1 cellular context compared by ENCODE assay signal in the genomic region with DNA sequence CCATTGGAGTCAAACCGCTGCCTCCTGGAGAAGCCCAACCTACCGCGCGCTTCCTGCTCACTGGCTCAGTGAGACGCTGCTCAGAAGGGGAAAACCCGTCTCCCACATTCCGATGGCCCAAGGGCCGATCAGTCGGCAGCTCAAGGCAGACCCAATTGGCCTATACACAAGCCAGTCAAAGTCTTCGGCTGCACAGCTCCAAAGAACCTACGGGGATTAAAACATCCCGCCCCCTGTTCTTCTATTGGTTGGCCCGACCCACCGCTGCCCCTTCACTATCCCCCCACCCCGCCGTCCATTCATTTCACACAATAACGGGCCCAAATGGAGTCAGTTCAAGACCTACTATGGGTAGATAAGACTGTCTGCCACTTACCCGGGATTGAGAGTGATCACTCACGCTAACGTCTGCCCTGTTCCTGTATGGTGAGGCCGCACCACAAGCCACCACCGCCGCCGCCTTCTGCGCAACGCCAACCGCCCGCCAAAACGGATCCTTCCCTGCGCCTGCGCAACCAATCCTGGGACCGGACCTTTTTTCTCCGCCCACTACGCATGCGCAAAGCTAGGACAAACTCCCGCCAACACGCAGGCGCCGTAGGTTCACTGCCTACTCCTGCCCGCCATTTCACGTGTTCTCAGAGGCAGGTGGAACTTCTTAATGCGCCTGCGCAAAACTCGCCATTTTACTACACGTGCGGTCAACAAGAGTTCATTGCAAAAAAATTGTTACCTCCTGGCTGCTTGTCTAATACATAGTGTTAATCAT.
TF ChIP-seq lines count a peak whose summit lies in the region.

A gene (minus strand): TSS at position 491 of the 769 bp plus-strand sequence. CDS start 22,472 bp downstream, outside the sequence.

TF ChIP-seq in K562, 482 proteins besides CTCF, POLR2A, EP300 and RAD21 (continued from another document and continues in another):
- TF ChIP-seq, protein P1, sequence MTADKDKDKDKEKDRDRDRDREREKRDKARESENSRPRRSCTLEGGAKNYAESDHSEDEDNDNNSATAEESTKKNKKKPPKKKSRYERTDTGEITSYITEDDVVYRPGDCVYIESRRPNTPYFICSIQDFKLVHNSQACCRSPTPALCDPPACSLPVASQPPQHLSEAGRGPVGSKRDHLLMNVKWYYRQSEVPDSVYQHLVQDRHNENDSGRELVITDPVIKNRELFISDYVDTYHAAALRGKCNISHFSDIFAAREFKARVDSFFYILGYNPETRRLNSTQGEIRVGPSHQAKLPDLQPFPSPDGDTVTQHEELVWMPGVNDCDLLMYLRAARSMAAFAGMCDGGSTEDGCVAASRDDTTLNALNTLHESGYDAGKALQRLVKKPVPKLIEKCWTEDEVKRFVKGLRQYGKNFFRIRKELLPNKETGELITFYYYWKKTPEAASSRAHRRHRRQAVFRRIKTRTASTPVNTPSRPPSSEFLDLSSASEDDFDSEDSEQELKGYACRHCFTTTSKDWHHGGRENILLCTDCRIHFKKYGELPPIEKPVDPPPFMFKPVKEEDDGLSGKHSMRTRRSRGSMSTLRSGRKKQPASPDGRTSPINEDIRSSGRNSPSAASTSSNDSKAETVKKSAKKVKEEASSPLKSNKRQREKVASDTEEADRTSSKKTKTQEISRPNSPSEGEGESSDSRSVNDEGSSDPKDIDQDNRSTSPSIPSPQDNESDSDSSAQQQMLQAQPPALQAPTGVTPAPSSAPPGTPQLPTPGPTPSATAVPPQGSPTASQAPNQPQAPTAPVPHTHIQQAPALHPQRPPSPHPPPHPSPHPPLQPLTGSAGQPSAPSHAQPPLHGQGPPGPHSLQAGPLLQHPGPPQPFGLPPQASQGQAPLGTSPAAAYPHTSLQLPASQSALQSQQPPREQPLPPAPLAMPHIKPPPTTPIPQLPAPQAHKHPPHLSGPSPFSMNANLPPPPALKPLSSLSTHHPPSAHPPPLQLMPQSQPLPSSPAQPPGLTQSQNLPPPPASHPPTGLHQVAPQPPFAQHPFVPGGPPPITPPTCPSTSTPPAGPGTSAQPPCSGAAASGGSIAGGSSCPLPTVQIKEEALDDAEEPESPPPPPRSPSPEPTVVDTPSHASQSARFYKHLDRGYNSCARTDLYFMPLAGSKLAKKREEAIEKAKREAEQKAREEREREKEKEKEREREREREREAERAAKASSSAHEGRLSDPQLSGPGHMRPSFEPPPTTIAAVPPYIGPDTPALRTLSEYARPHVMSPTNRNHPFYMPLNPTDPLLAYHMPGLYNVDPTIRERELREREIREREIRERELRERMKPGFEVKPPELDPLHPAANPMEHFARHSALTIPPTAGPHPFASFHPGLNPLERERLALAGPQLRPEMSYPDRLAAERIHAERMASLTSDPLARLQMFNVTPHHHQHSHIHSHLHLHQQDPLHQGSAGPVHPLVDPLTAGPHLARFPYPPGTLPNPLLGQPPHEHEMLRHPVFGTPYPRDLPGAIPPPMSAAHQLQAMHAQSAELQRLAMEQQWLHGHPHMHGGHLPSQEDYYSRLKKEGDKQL (CRISPR knock-in tag; IDR thresholded peaks at IDR 0.05; ENCODE audit: borderline replicate concordance) = no peak
- TF ChIP-seq, protein P2, sequence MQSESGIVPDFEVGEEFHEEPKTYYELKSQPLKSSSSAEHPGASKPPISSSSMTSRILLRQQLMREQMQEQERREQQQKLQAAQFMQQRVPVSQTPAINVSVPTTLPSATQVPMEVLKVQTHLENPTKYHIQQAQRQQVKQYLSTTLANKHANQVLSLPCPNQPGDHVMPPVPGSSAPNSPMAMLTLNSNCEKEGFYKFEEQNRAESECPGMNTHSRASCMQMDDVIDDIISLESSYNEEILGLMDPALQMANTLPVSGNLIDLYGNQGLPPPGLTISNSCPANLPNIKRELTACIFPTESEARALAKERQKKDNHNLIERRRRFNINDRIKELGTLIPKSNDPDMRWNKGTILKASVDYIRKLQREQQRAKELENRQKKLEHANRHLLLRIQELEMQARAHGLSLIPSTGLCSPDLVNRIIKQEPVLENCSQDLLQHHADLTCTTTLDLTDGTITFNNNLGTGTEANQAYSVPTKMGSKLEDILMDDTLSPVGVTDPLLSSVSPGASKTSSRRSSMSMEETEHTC (IDR thresholded peaks at IDR 0.05) = no peak; the same call in 1 of the 2 replicates
- TF ChIP-seq TEAD1 (CRISPR knock-in tag; IDR thresholded peaks at IDR 0.05) = peak; percentile 85 to 98
- 0 out of 2 replicates have a peak, but pooled peaks have one; percentile 56 for TF ChIP-seq SMAD3 (CRISPR knock-in tag; conservative IDR thresholded peaks at IDR 0.05)
- no peak for TF ChIP-seq BMI1 (IDR thresholded peaks at IDR 0.05; ENCODE audit: low read length)
- no peak for TF ChIP-seq ZNF3 (CRISPR knock-in tag; IDR thresholded peaks at IDR 0.05)
- TF ChIP-seq ARID1B (IDR thresholded peaks at IDR 0.05) = peak; percentile 42; the same call in 1 of the 2 replicates
- no peak for TF ChIP-seq ZNF644 (tag; IDR thresholded peaks at IDR 0.05; ENCODE audit: low read depth)
- TF ChIP-seq MTA1 (IDR thresholded peaks at IDR 0.05; ENCODE audit: borderline replicate concordance) = no peak
- TF ChIP-seq NONO (IDR thresholded peaks at IDR 0.05; ENCODE audit: low read depth in 2 of 2, low read length in 1 of 2) = no peak
- TF ChIP-seq, protein P3, sequence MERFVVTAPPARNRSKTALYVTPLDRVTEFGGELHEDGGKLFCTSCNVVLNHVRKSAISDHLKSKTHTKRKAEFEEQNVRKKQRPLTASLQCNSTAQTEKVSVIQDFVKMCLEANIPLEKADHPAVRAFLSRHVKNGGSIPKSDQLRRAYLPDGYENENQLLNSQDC (CRISPR knock-in tag; IDR thresholded peaks at IDR 0.05) = peak; percentile 73; the same call in 1 of the 2 replicates
- no peak for TF ChIP-seq RBM14 (IDR thresholded peaks at IDR 0.05; ENCODE audit: borderline replicate concordance, insufficient read depth, low read depth, low read length)
- TF ChIP-seq ZNF707 (CRISPR knock-in tag; conservative IDR thresholded peaks at IDR 0.05) = no peak
- TF ChIP-seq, protein P4, sequence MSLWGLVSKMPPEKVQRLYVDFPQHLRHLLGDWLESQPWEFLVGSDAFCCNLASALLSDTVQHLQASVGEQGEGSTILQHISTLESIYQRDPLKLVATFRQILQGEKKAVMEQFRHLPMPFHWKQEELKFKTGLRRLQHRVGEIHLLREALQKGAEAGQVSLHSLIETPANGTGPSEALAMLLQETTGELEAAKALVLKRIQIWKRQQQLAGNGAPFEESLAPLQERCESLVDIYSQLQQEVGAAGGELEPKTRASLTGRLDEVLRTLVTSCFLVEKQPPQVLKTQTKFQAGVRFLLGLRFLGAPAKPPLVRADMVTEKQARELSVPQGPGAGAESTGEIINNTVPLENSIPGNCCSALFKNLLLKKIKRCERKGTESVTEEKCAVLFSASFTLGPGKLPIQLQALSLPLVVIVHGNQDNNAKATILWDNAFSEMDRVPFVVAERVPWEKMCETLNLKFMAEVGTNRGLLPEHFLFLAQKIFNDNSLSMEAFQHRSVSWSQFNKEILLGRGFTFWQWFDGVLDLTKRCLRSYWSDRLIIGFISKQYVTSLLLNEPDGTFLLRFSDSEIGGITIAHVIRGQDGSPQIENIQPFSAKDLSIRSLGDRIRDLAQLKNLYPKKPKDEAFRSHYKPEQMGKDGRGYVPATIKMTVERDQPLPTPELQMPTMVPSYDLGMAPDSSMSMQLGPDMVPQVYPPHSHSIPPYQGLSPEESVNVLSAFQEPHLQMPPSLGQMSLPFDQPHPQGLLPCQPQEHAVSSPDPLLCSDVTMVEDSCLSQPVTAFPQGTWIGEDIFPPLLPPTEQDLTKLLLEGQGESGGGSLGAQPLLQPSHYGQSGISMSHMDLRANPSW (CRISPR knock-in tag; IDR thresholded peaks at IDR 0.05) = no peak
- TF ChIP-seq RAD51 (IDR thresholded peaks at IDR 0.05; ENCODE audit: borderline replicate concordance, low read depth) = peak; percentile 35; the same call in 1 of the 2 replicates
- 0 out of 2 replicates have a peak, but pooled peaks have one; percentile 43 for TF ChIP-seq ZNF133 (CRISPR knock-in tag; IDR thresholded peaks at IDR 0.05)
- TF ChIP-seq TEAD2 (tag; IDR thresholded peaks at IDR 0.05) = peak; percentile 80; the same call in 1 of the 2 replicates
- no peak for TF ChIP-seq FOXJ2 (tag; IDR thresholded peaks at IDR 0.05)
- TF ChIP-seq CHD4 (IDR thresholded peaks at IDR 0.05; ENCODE audit: insufficient read depth, insufficient replicate concordance, low read depth, low read length, poor library complexity, severe bottlenecking) = no peak
- TF ChIP-seq ZFPM2 (CRISPR knock-in tag; IDR thresholded peaks at IDR 0.05) = no peak
- TF ChIP-seq PYGO2 (tag; IDR thresholded peaks at IDR 0.05) = no peak
- TF ChIP-seq, protein P5, sequence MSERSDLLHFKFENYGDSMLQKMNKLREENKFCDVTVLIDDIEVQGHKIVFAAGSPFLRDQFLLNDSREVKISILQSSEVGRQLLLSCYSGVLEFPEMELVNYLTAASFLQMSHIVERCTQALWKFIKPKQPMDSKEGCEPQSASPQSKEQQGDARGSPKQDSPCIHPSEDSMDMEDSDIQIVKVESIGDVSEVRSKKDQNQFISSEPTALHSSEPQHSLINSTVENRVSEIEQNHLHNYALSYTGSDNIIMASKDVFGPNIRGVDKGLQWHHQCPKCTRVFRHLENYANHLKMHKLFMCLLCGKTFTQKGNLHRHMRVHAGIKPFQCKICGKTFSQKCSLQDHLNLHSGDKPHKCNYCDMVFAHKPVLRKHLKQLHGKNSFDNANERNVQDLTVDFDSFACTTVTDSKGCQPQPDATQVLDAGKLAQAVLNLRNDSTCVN (CRISPR knock-in tag; IDR thresholded peaks at IDR 0.05) = 0 out of 2 replicates have a peak, but pooled peaks have one; percentile 78
- peak; percentile 89 for TF ChIP-seq POU5F1 (IDR thresholded peaks at IDR 0.05; ENCODE audit: borderline replicate concordance, low read depth, low read length, partially characterized antibody)
- TF ChIP-seq NR2C1 (IDR thresholded peaks at IDR 0.05) = no peak
- peak; percentile 68 for TF ChIP-seq NR2C1 (tag; IDR thresholded peaks at IDR 0.05)
- TF ChIP-seq ZNF197 (CRISPR knock-in tag; IDR thresholded peaks at IDR 0.05; ENCODE audit: low read depth) = no peak
- TF ChIP-seq BHLHE40 (IDR thresholded peaks at IDR 0.05; ENCODE audit: low read length) = peak; percentile 85
- TF ChIP-seq ZNF184 (CRISPR knock-in tag; IDR thresholded peaks at IDR 0.05) = no peak
- TF ChIP-seq GATA2 (CRISPR knock-in tag; IDR thresholded peaks at IDR 0.05) = no peak
- TF ChIP-seq, protein P6, sequence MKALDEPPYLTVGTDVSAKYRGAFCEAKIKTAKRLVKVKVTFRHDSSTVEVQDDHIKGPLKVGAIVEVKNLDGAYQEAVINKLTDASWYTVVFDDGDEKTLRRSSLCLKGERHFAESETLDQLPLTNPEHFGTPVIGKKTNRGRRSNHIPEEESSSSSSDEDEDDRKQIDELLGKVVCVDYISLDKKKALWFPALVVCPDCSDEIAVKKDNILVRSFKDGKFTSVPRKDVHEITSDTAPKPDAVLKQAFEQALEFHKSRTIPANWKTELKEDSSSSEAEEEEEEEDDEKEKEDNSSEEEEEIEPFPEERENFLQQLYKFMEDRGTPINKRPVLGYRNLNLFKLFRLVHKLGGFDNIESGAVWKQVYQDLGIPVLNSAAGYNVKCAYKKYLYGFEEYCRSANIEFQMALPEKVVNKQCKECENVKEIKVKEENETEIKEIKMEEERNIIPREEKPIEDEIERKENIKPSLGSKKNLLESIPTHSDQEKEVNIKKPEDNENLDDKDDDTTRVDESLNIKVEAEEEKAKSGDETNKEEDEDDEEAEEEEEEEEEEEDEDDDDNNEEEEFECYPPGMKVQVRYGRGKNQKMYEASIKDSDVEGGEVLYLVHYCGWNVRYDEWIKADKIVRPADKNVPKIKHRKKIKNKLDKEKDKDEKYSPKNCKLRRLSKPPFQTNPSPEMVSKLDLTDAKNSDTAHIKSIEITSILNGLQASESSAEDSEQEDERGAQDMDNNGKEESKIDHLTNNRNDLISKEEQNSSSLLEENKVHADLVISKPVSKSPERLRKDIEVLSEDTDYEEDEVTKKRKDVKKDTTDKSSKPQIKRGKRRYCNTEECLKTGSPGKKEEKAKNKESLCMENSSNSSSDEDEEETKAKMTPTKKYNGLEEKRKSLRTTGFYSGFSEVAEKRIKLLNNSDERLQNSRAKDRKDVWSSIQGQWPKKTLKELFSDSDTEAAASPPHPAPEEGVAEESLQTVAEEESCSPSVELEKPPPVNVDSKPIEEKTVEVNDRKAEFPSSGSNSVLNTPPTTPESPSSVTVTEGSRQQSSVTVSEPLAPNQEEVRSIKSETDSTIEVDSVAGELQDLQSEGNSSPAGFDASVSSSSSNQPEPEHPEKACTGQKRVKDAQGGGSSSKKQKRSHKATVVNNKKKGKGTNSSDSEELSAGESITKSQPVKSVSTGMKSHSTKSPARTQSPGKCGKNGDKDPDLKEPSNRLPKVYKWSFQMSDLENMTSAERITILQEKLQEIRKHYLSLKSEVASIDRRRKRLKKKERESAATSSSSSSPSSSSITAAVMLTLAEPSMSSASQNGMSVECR (CRISPR knock-in tag; IDR thresholded peaks at IDR 0.05) = peak; percentile 55; the same call in 1 of the 2 replicates
- peak; percentile 75 for TF ChIP-seq CXXC5 (CRISPR knock-in tag; IDR thresholded peaks at IDR 0.05)
- no peak for TF ChIP-seq PTTG1 (tag; IDR thresholded peaks at IDR 0.05; ENCODE audit: low read depth)
- TF ChIP-seq SP2 (IDR thresholded peaks at IDR 0.05; ENCODE audit: extremely low read depth, low read depth, low read length, poor library complexity, severe bottlenecking) = peak; percentile 77
- TF ChIP-seq PML (IDR thresholded peaks at IDR 0.05; ENCODE audit: low read length) = peak; percentile 87
- TF ChIP-seq SMC3 (conservative IDR thresholded peaks at IDR 0.05; ENCODE audit: insufficient read depth, low read depth, low read length) = 0 out of 2 replicates have a peak, but pooled peaks have one; percentile 7
- no peak for TF ChIP-seq NR2C2 (CRISPR knock-in tag; IDR thresholded peaks at IDR 0.05)
- TF ChIP-seq NR2C2 (tag; IDR thresholded peaks at IDR 0.05) = peak; percentile 86; the same call in 1 of the 2 replicates
- TF ChIP-seq, protein P7, sequence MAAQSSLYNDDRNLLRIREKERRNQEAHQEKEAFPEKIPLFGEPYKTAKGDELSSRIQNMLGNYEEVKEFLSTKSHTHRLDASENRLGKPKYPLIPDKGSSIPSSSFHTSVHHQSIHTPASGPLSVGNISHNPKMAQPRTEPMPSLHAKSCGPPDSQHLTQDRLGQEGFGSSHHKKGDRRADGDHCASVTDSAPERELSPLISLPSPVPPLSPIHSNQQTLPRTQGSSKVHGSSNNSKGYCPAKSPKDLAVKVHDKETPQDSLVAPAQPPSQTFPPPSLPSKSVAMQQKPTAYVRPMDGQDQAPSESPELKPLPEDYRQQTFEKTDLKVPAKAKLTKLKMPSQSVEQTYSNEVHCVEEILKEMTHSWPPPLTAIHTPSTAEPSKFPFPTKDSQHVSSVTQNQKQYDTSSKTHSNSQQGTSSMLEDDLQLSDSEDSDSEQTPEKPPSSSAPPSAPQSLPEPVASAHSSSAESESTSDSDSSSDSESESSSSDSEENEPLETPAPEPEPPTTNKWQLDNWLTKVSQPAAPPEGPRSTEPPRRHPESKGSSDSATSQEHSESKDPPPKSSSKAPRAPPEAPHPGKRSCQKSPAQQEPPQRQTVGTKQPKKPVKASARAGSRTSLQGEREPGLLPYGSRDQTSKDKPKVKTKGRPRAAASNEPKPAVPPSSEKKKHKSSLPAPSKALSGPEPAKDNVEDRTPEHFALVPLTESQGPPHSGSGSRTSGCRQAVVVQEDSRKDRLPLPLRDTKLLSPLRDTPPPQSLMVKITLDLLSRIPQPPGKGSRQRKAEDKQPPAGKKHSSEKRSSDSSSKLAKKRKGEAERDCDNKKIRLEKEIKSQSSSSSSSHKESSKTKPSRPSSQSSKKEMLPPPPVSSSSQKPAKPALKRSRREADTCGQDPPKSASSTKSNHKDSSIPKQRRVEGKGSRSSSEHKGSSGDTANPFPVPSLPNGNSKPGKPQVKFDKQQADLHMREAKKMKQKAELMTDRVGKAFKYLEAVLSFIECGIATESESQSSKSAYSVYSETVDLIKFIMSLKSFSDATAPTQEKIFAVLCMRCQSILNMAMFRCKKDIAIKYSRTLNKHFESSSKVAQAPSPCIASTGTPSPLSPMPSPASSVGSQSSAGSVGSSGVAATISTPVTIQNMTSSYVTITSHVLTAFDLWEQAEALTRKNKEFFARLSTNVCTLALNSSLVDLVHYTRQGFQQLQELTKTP (IDR thresholded peaks at IDR 0.05; ENCODE audit: low read depth in 1 of 2, partially characterized antibody in 2 of 2) = peak in 1 of 2 experiments; percentile 84
- peak; percentile 96 for TF ChIP-seq L3MBTL2 (IDR thresholded peaks at IDR 0.05)
